13 cellular contexts compared by ENCODE assay signal in the genomic region with DNA sequence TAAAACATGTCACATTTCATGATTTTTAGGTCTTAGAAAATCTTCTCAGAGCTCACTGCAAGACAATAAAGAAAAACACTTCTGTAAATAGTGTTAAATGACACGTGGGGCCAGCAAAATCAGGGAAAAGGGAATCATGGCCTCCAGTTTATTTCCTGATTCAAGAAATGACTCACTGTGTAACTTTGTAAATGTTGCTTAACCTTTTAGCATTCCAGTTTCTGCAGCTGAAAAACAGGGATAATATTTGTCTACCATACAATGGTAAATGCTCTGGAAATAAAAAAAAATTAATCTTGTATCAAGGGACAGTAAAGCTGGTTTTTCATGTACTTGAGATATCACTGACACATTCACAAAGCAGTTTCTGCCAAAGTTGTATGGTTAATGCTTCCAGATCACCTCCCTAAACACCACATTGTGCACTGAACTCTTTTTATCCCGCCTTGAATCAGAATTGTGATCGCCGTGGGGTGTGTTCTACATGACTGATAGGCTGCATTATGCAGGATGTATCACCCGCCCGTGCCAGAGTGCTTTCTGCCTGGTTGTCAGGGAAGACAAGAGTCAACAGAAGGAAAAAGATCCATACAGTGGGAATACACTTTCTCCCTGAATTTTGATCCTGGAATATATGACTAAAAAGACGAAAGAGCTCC.
A peak's percentile ranks its signal among the peaks of the same experiment; 100 is the strongest.
DNase-seq lines count a peak whose midpoint lies in the region; ATAC-seq and TF ChIP-seq lines count a peak whose summit lies in the region.
"Had no signal": no experiment of that assay in that cellular context is flagged by ENCODE, and none has a peak within 500 bp of the region (broad histone marks: within the 10 kb centered on the region; RNA-seq: fewer than 3 reads in every experiment).

No MANE protein-coding gene starts in this region.

- H2AFZ ChIP-seq in ACC112 (ENCODE audit: low read length, unreplicated experiment) = peak overlapping the region; percentile 60

- DNase-seq in LNCaP clone FGC (ENCODE audit: low read depth) = peak; percentile 38
- peak; percentile 82 for DNase-seq in colonic mucosa
- peak; percentile 83 to 92 for DNase-seq in lung microvascular endothelial cell (ENCODE audit: low read depth in 2 of 2)
- no peak for DNase-seq in activated T-helper 2 cell treated with anti-CD3 and anti-CD28 coated beads, Interferon-gamma antibody, Interleukin-2, Interleukin-4, amounts not matched to agents 10 μg/mL and 5 μg/mL and 100 μg/mL, durations not matched to agents 14 hours and 24 hours and 36 hours (ENCODE audit: low spot score)
- DNase-seq in effector CD4-positive, alpha-beta T cell = no peak
- no peak for DNase-seq in NCI-H526 (lab: John Stamatoyannopoulos, UW)
- DNase-seq: NCI-H1092, SW 1271 had no signal

- no peak for TF ChIP-seq CTCF in LNCaP clone FGC (IDR thresholded peaks at IDR 0.05; ENCODE audit: control insufficient read depth, extremely low read depth, insufficient read depth)
- TF ChIP-seq CTCF in colonic mucosa (IDR thresholded peaks at IDR 0.05) = no peak

- peaks cover 34% of the 10 kb centered on the region for H3K4me1 Mint-ChIP-seq in activated T-helper 2 cell treated with anti-CD3 and anti-CD28 coated beads, Interferon-gamma antibody, Interleukin-2, Interleukin-4, amounts not matched to agents 10 μg/mL and 5 μg/mL and 100 μg/mL, durations not matched to agents 14 hours and 24 hours and 36 hours (ENCODE audit: low read depth)

- H3K9me3 Mint-ChIP-seq in activated T-helper 2 cell treated with anti-CD3 and anti-CD28 coated beads, Interferon-gamma antibody, Interleukin-2, Interleukin-4, amounts not matched to agents 10 μg/mL and 5 μg/mL and 100 μg/mL, durations not matched to agents 14 hours and 24 hours and 36 hours = peaks cover 8% of the 10 kb centered on the region
- H3K9me3 Mint-ChIP-seq: activated T-helper 1 cell treated with anti-CD3 and anti-CD28 coated beads, Interleukin-12 subunit alpha, Interleukin-12 subunit beta, Interleukin-2, Interleukin-4 antibody, amounts not matched to agents 30 ng/mL and 10 ng/mL and 1 ng/mL, durations not matched to agents 14 hours and 24 hours and 36 hours; stimulated activated naive CD8-positive, alpha-beta T cell treated with anti-CD3 and anti-CD28 coated beads, Interleukin-15, Interleukin-2, amounts not matched to agents 100 ng/mL and 50 ng/mL, for 24 hours had no signal

- peak overlapping the region; percentile 21; the same call in 1 of the 2 replicates for H3K4me3 ChIP-seq in ACC112 (ENCODE audit: low read depth, low read length)
- no peak overlapping the region for H3K4me3 ChIP-seq in LNCaP clone FGC (ENCODE audit: low read depth, low read length)
- H3K4me3 ChIP-seq in colonic mucosa = no peak overlapping the region

- H3K79me2 ChIP-seq in ACC112 (ENCODE audit: control insufficient read depth, insufficient read depth, low read length, unreplicated experiment) = no peaks in the 10 kb centered on the region

- H3K27me3 Mint-ChIP-seq in activated T-helper 2 cell treated with anti-CD3 and anti-CD28 coated beads, Interferon-gamma antibody, Interleukin-2, Interleukin-4, amounts not matched to agents 10 μg/mL and 5 μg/mL and 100 μg/mL, durations not matched to agents 14 hours and 24 hours and 36 hours (ENCODE audit: low read depth) = no peaks in the 10 kb centered on the region
- H3K27me3 Mint-ChIP-seq: stimulated activated naive CD8-positive, alpha-beta T cell treated with anti-CD3 and anti-CD28 coated beads, Interleukin-15, Interleukin-2, amounts not matched to agents 100 ng/mL and 50 ng/mL, for 24 hours had no signal

- H3K4me1 ChIP-seq in ACC112 (ENCODE audit: control insufficient read depth, insufficient read depth, low read length, unreplicated experiment) (peaks cover 37% of the 10 kb centered on the region), colonic mucosa (no peaks in the 10 kb centered on the region)

- H3K4me3 Mint-ChIP-seq in activated T-helper 2 cell treated with anti-CD3 and anti-CD28 coated beads, Interferon-gamma antibody, Interleukin-2, Interleukin-4, amounts not matched to agents 10 μg/mL and 5 μg/mL and 100 μg/mL, durations not matched to agents 14 hours and 24 hours and 36 hours (ENCODE audit: low read depth) = no peak overlapping the region
- H3K4me3 Mint-ChIP-seq: activated T-helper 1 cell treated with anti-CD3 and anti-CD28 coated beads, Interleukin-12 subunit alpha, Interleukin-12 subunit beta, Interleukin-2, Interleukin-4 antibody, amounts not matched to agents 30 ng/mL and 10 ng/mL and 1 ng/mL, durations not matched to agents 14 hours and 24 hours and 36 hours; B cell; stimulated activated naive CD8-positive, alpha-beta T cell treated with anti-CD3 and anti-CD28 coated beads, Interleukin-15, Interleukin-2, amounts not matched to agents 100 ng/mL and 50 ng/mL, for 24 hours had no signal

- H3K27ac ChIP-seq in ACC112 (ENCODE audit: low read depth, low read length) (peak overlapping the region; percentile 81), colonic mucosa (peak overlapping the region; percentile 69)

- intact Hi-C loops in colonic mucosa (cut with DNase I) = no loop called here
- intact Hi-C loops in activated T-helper 2 cell treated with anti-CD3 and anti-CD28 coated beads, Interferon-gamma antibody, Interleukin-2, Interleukin-4, amounts not matched to agents 10 μg/mL and 5 μg/mL and 100 μg/mL, durations not matched to agents 14 hours and 24 hours and 36 hours (cut with micrococcal nuclease) = no loop called here

- ATAC-seq in HG02588 (IDR thresholded peaks at IDR 0.05; ENCODE audit: unreplicated experiment) = no peak

- H3K27ac Mint-ChIP-seq in activated T-helper 2 cell treated with anti-CD3 and anti-CD28 coated beads, Interferon-gamma antibody, Interleukin-2, Interleukin-4, amounts not matched to agents 10 μg/mL and 5 μg/mL and 100 μg/mL, durations not matched to agents 14 hours and 24 hours and 36 hours = no peak overlapping the region
- H3K27ac Mint-ChIP-seq: activated T-helper 1 cell treated with anti-CD3 and anti-CD28 coated beads, Interleukin-12 subunit alpha, Interleukin-12 subunit beta, Interleukin-2, Interleukin-4 antibody, amounts not matched to agents 30 ng/mL and 10 ng/mL and 1 ng/mL, durations not matched to agents 14 hours and 24 hours and 36 hours; B cell; stimulated activated naive CD8-positive, alpha-beta T cell treated with anti-CD3 and anti-CD28 coated beads, Interleukin-15, Interleukin-2, amounts not matched to agents 100 ng/mL and 50 ng/mL, for 24 hours had no signal

- no peaks in the 10 kb centered on the region for H3K27me3 ChIP-seq in ACC112 (ENCODE audit: insufficient read depth, low read length)
- no peaks in the 10 kb centered on the region for H3K27me3 ChIP-seq in colonic mucosa

- H3K36me3 ChIP-seq in ACC112 (ENCODE audit: insufficient read depth, low read length) (no peaks in the 10 kb centered on the region), colonic mucosa (no peaks in the 10 kb centered on the region)

- peaks cover 6% of the 10 kb centered on the region for H3K36me3 Mint-ChIP-seq in activated T-helper 2 cell treated with anti-CD3 and anti-CD28 coated beads, Interferon-gamma antibody, Interleukin-2, Interleukin-4, amounts not matched to agents 10 μg/mL and 5 μg/mL and 100 μg/mL, durations not matched to agents 14 hours and 24 hours and 36 hours (ENCODE audit: low read depth)

- peak overlapping the region in 1 of 2 donors; percentile 54 for H3K9ac ChIP-seq in colonic mucosa (ENCODE audit: low read depth in 2 of 2, low read length in 2 of 2)

- no peaks in the 10 kb centered on the region for H3K9me3 ChIP-seq in colonic mucosa

Comparison
In these comparisons a context has a peak if more than half of its experiments do, and no peak if none do; other contexts are left out.
1. DNase-seq: peak in LNCaP clone FGC (single experiment), colonic mucosa (single experiment) and lung microvascular endothelial cell (2 of 2); none in activated T-helper 2 cell treated with anti-CD3 and anti-CD28 coated beads, Interferon-gamma antibody, Interleukin-2, Interleukin-4, amounts not matched to agents 10 μg/mL and 5 μg/mL and 100 μg/mL, durations not matched to agents 14 hours and 24 hours and 36 hours (single experiment), effector CD4-positive, alpha-beta T cell (single experiment) and NCI-H526 (0 of 2).